7 cellular contexts compared by ENCODE assay signal in the genomic region with DNA sequence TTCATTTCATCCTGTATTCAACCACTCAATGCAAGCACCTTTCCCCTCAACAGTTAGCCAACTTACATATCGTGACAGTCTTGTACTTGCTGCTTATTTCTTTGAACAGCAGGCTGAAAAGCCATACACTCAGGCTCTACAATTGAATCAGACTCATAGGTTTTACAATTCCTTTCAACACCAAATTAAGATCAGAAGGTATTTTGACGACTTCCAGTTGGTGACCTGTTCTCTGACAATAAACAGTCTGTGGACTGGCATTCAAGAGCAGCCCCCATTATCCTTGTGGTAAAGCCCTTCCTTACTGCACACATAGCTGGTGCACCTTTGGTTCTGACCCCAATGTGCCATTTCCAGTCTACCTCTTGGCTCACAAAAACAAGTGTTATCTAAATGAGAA.
"Had no signal": no experiment of that assay in that cellular context is flagged by ENCODE, and none has a peak within 500 bp of the region (broad histone marks: within the 10 kb centered on the region; RNA-seq: fewer than 3 reads in every experiment).

No MANE protein-coding gene starts in this region.

- ATAC-seq: HCT116, HepG2 had no signal

- H3K36me3 ChIP-seq: HAP-1 had no signal

- H3K4me3 ChIP-seq: HAP-1 had no signal

- H3K36me3 Mint-ChIP-seq: IgD-negative memory B cell had no signal

- H3K4me1 Mint-ChIP-seq: IgD-negative memory B cell had no signal

- H3K9me3 Mint-ChIP-seq: IgD-negative memory B cell had no signal

- H3K9me3 ChIP-seq: HAP-1 had no signal

- DNase-seq: GOT3, H7, KBM-7 had no signal

- H3K4me3 Mint-ChIP-seq: IgD-negative memory B cell had no signal

- H3K27ac Mint-ChIP-seq: IgD-negative memory B cell had no signal
